In genomic region chr17:443109-443508, GRCh38 we compare ENCODE assay signal across 6 cellular contexts. TPM values are rescaled to one million over a fixed set of nuclear protein-coding genes. Genes with fewer than 3 reads are reported as not detected.
"Had no signal": no experiment of that assay in that cellular context is flagged by ENCODE, and none has a peak within 500 bp of the region (broad histone marks: within the 10 kb centered on the region; RNA-seq: fewer than 3 reads in every experiment).

No MANE protein-coding gene starts in this region.

- DNase-seq: H9, HCEC 1CT, IMR-90 had no signal

- H3K4me3 ChIP-seq: GM23338, K562 had no signal

- H3K4me3 Mint-ChIP-seq: GM23338, H9 had no signal

- H3K4me2 ChIP-seq: GM23338 had no signal

- H3K9me3 Mint-ChIP-seq: H9 had no signal

- H2AFZ ChIP-seq: GM23338 had no signal

- ATAC-seq: GM23338, K562 had no signal

- H3K27ac Mint-ChIP-seq: GM23338 had no signal

RNA-seq across cellular contexts. Expression of gene RFLNB, which starts 2.6 kb away (rescaled TPM):
- total RNA-seq: HT-29 had no signal
